Comparison of ENCODE assay signal across 13 cellular contexts in the genomic region with DNA sequence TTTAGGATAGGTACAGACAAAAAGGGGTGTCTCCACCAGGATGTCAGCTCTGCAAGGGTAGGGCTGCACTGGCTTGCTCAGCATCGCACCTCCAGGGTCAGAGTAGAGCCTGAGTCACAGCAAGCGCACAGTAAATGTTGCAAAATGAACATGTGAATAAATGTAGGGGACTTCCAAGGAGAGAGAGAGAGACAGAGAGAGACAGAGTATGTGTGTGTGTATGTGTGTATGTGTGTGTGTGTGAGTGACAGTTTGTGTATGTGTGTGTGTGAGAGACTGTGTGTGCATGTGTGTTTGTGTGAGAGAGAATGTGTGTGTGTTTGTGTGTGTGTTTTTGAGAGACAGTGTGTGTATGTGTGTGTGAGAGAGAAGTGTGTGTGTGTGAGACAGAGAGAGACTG.
DNase-seq lines count a peak whose midpoint lies in the region; ATAC-seq and TF ChIP-seq lines count a peak whose summit lies in the region.
"Had no signal": no experiment of that assay in that cellular context is flagged by ENCODE, and none has a peak within 500 bp of the region (broad histone marks: within the 10 kb centered on the region; RNA-seq: fewer than 3 reads in every experiment).

No MANE protein-coding gene starts in this region.

- peaks cover 22% of the 10 kb centered on the region for H3K27me3 ChIP-seq in kidney epithelial cell (ENCODE audit: control insufficient read depth, insufficient read depth, low read length)
- H3K27me3 ChIP-seq: gastroesophageal sphincter had no signal

- no peak overlapping the region for H3K4me3 ChIP-seq in HFF-Myc (replicated peaks; ENCODE audit: low read depth, low read length)
- no peak overlapping the region for H3K4me3 ChIP-seq in astrocyte of the spinal cord (ENCODE audit: low read depth, low read length)
- H3K4me3 ChIP-seq in kidney epithelial cell (ENCODE audit: low read depth, low read length): no peak overlapping the region
- H3K4me3 ChIP-seq: gastroesophageal sphincter had no signal

- no peaks in the 10 kb centered on the region for H3K36me3 ChIP-seq in kidney epithelial cell (ENCODE audit: control insufficient read depth, insufficient read depth, low read length)
- H3K36me3 ChIP-seq: gastroesophageal sphincter had no signal

- in situ Hi-C loops in astrocyte of the spinal cord (cut with HindIII; ENCODE audit: low sequenced_read_pairs): no loop called here

- TF ChIP-seq CTCF in HFF-Myc (IDR thresholded peaks at IDR 0.05; ENCODE audit: low read depth, low read length, missing control alignments) (no peak), astrocyte of the spinal cord (IDR thresholded peaks at IDR 0.05; ENCODE audit: low read depth, low read length) (no peak), kidney epithelial cell (IDR thresholded peaks at IDR 0.05; ENCODE audit: insufficient read depth, low read length, poor library complexity, severe bottlenecking) (no peak)

- no peak for ATAC-seq in HG02840 (IDR thresholded peaks at IDR 0.05; ENCODE audit: low FRiP score, unreplicated experiment)
- ATAC-seq: gastroesophageal sphincter had no signal

- DNase-seq in AG20443 (ENCODE audit: low spot score) (peak; percentile 80), HFF-Myc (ENCODE audit: extremely low read depth, low read depth) (peak; percentile 29), astrocyte of the spinal cord (ENCODE audit: low read depth, low spot score) (peak; percentile 20), kidney epithelial cell (ENCODE audit: low read depth) (peak; percentile 28), NCI-H526 treated with DMSO at 0.1 percent for 48 hours (lab: John Stamatoyannopoulos, UW) (no peak), globus pallidus (ENCODE audit: low spot score) (no peak), NCI-H510A (lab: John Stamatoyannopoulos, UW) (no peak)
- DNase-seq: activated T-cell treated with anti-CD3 and anti-CD28 coated beads for 4 hours; COR-L47; Karpas-422; stimulated activated naive CD4-positive, alpha-beta T cell had no signal

Comparison
In these comparisons a context has a peak if more than half of its experiments do, and no peak if none do; other contexts are left out.
1. DNase-seq: peak in AG20443 (single experiment), HFF-Myc (single experiment), astrocyte of the spinal cord (single experiment) and kidney epithelial cell (single experiment); none in NCI-H526 treated with DMSO at 0.1 percent for 48 hours (single experiment), globus pallidus (single experiment) and NCI-H510A (single experiment).